Comparison of ENCODE assay signal across 21 cellular contexts in the genomic region with DNA sequence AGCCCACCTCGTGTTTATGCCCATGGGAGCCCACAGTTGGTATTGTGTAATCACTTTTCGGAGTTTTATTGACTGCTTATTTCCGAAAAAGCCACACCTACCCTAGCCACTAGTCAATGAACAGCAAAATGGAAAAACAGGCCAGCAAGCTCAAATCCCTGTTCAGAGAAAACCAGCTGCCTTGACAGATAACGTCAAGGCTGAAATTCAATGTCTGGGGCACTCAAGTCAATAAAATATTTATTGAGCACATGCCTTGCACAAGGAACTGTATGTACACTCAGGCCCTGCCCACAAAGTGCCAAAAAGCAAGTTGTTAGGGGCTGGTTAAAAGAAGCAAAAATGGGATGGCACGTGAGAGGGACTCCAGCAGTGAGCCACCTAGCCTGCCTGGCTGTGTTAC. TPM values are rescaled to one million over a fixed set of nuclear protein-coding genes. Genes with fewer than 3 reads are reported as not detected.
A peak's percentile ranks its signal among the peaks of the same experiment; 100 is the strongest.
DNase-seq lines count a peak whose midpoint lies in the region; ATAC-seq and TF ChIP-seq lines count a peak whose summit lies in the region.
"Had no signal": no experiment of that assay in that cellular context is flagged by ENCODE, and none has a peak within 500 bp of the region (broad histone marks: within the 10 kb centered on the region; RNA-seq: fewer than 3 reads in every experiment).

No MANE protein-coding gene starts in this region.

- intact Hi-C loops in A673 (cut with micrococcal nuclease; ENCODE audit: unreplicated experiment) (no loop called here), left colon (cut with DNase I, micrococcal nuclease) (no loop called here)

- H3K9me3 Mint-ChIP-seq in osteocyte (ENCODE audit: unreplicated experiment): no peaks in the 10 kb centered on the region
- no peaks in the 10 kb centered on the region for H3K9me3 Mint-ChIP-seq in stimulated activated effector memory CD8-positive, alpha-beta T cell treated with anti-CD3 and anti-CD28 coated beads, Interleukin-12 subunit alpha, Interleukin-12 subunit beta, amount 100 ng/mL, for 72 hours
- H3K9me3 Mint-ChIP-seq: CD8-positive, alpha-beta memory T cell had no signal

- peaks cover 5% of the 10 kb centered on the region for H3K36me3 ChIP-seq in A673 (ENCODE audit: insufficient read depth, low read length, poor library complexity, severe bottlenecking)
- H3K36me3 ChIP-seq in SK-N-SH (replicated peaks in 1 of 2; ENCODE audit: control insufficient read depth in 1 of 2, insufficient read depth in 2 of 2, low read length in 1 of 2): no peaks in the 10 kb centered on the region

- peaks cover 10% of the 10 kb centered on the region for H3F3A ChIP-seq in SK-N-SH (replicated peaks; ENCODE audit: insufficient read depth)

- H3K9me2 ChIP-seq in SK-N-SH: no peaks in the 10 kb centered on the region

- CTCF ChIA-PET in A673 (lab: Charles Lee) (no interaction called here), SK-N-SH (lab: Yijun Ruan, JAX) (interaction anchor here (1.1 to 2.0 kb wide), 2 partner anchors 73 to 258 kb away, joined by 3 to 8 read pairs; no protein-coding TSS in a partner anchor)

- H3K4me3 ChIP-seq in A673 (ENCODE audit: low read depth, low read length, poor library complexity, severe bottlenecking): no peak overlapping the region
- H3K4me3 ChIP-seq in SK-N-SH (ENCODE audit: low read depth in 2 of 2, low read length in 1 of 2): no peak overlapping the region
- H3K4me3 ChIP-seq: BLaER1, PC-9 had no signal

- no peak overlapping the region for H3K9ac ChIP-seq in SK-N-SH
- H3K9ac ChIP-seq: BLaER1 had no signal

- no peaks in the 10 kb centered on the region; the same call in 1 of the 2 replicates for H3K79me2 ChIP-seq in SK-N-SH (ENCODE audit: insufficient read depth)

- no peak overlapping the region for H3K4me3 Mint-ChIP-seq in osteocyte (ENCODE audit: unreplicated experiment)
- no peak overlapping the region for H3K4me3 Mint-ChIP-seq in stimulated activated effector memory CD8-positive, alpha-beta T cell treated with anti-CD3 and anti-CD28 coated beads, Interleukin-12 subunit alpha, Interleukin-12 subunit beta, amount 100 ng/mL, for 72 hours

- H3K27ac Mint-ChIP-seq in osteocyte (ENCODE audit: unreplicated experiment): peak overlapping the region; percentile 84
- H3K27ac Mint-ChIP-seq in stimulated activated effector memory CD8-positive, alpha-beta T cell treated with anti-CD3 and anti-CD28 coated beads, Interleukin-12 subunit alpha, Interleukin-12 subunit beta, amount 100 ng/mL, for 72 hours: no peak overlapping the region
- H3K27ac Mint-ChIP-seq: CD8-positive, alpha-beta memory T cell had no signal

- H2AFZ ChIP-seq in SK-N-SH (ENCODE audit: low read depth): no peak overlapping the region
- H2AFZ ChIP-seq: PC-9 had no signal

- TF ChIP-seq CTCF in A673 (conservative IDR thresholded peaks at IDR 0.05; ENCODE audit: low read depth, low read length): no peak
- no peak for TF ChIP-seq CTCF in VCaP (conservative IDR thresholded peaks at IDR 0.05)
- no peak for TF ChIP-seq CTCF in osteocyte (IDR thresholded peaks at IDR 0.05)
- no peak for TF ChIP-seq CTCF in SK-N-SH (IDR thresholded peaks at IDR 0.05)

- POLR2A ChIA-PET in A673 (lab: Charles Lee; ENCODE audit: low non-redundant PET): no interaction called here
- POLR2A ChIA-PET in SK-N-SH (lab: Yijun Ruan, JAX): no interaction called here

- TF ChIP-seq RAD21 in SK-N-SH (IDR thresholded peaks at IDR 0.05; ENCODE audit: low read length): no peak

- BruUV-seq in A673 (replicated peaks; lab: Mats Ljungman, UMichigan): no TSS peak

- peaks cover 36% of the 10 kb centered on the region for H3K4me1 ChIP-seq in A673 (ENCODE audit: insufficient read depth, low read length, poor library complexity, severe bottlenecking)
- peaks cover 11 to 52% of the 10 kb centered on the region in 2 experiments for H3K4me1 ChIP-seq in SK-N-SH (ENCODE audit: control insufficient read depth in 1 of 2, insufficient read depth in 2 of 2, low read depth in 1 of 2, low read length in 1 of 2)

- H3K4me2 ChIP-seq in SK-N-SH: no peak overlapping the region
- H3K4me2 ChIP-seq: BLaER1, PC-9 had no signal

- 79% methylated on average over 5 of the region's 5 CpGs for WGBS in SK-N-SH (ENCODE audit: low lambda C conversion rate)

- no peaks in the 10 kb centered on the region for H4K20me1 ChIP-seq in SK-N-SH (ENCODE audit: insufficient read depth)
- H4K20me1 ChIP-seq: BLaER1 had no signal

- peaks cover 56% of the 10 kb centered on the region for H3K4me1 Mint-ChIP-seq in osteocyte (ENCODE audit: unreplicated experiment)
- H3K4me1 Mint-ChIP-seq in stimulated activated effector memory CD8-positive, alpha-beta T cell treated with anti-CD3 and anti-CD28 coated beads, Interleukin-12 subunit alpha, Interleukin-12 subunit beta, amount 100 ng/mL, for 72 hours: peaks cover 19% of the 10 kb centered on the region

- no peaks in the 10 kb centered on the region for H3K9me3 ChIP-seq in A673 (ENCODE audit: low read depth, low read length, poor library complexity, severe bottlenecking)
- H3K9me3 ChIP-seq in SK-N-SH: no peaks in the 10 kb centered on the region
- H3K9me3 ChIP-seq: BLaER1 had no signal

- peak; percentile 2 for ATAC-seq in left colon
- ATAC-seq in stimulated activated effector memory CD8-positive, alpha-beta T cell treated with anti-CD3 and anti-CD28 coated beads, Interleukin-12 subunit alpha, Interleukin-12 subunit beta, amount 100 ng/mL, for 72 hours: no peak

- TF ChIP-seq EP300 in SK-N-SH (IDR thresholded peaks at IDR 0.05; ENCODE audit: borderline replicate concordance in 1 of 2, low read depth in 1 of 2, low read length in 1 of 2): no peak

- DNase-seq in A673 (ENCODE audit: low spot score) (no peak), left colon (no peak), osteocyte (ENCODE audit: extremely low spot score, unreplicated experiment) (no peak), NAMALWA (ENCODE audit: low spot score) (no peak), SK-N-SH (no peak)
- DNase-seq in stimulated activated effector memory CD8-positive, alpha-beta T cell treated with anti-CD3 and anti-CD28 coated beads, Interleukin-12 subunit alpha, Interleukin-12 subunit beta, amount 100 ng/mL, for 72 hours (ENCODE audit: low spot score in 2 of 2): no peak
- no peak for DNase-seq in activated CD4-positive, alpha-beta T cell treated with anti-CD3 and anti-CD28 coated beads for 1 hour
- DNase-seq: 8988T; CD8-positive, alpha-beta memory T cell; DMS79 treated with DMSO at 0.1 percent for 48 hours; H7; KG1; NCI-H1048; NCI-H146; NCI-H2081; NCI-H524; PC-9 had no signal

- no peaks in the 10 kb centered on the region for H3K27me3 Mint-ChIP-seq in osteocyte (ENCODE audit: unreplicated experiment)
- H3K27me3 Mint-ChIP-seq: CD8-positive, alpha-beta memory T cell had no signal

- H3K27me3 ChIP-seq in A673 (replicated peaks; ENCODE audit: insufficient read depth, low read depth, low read length, poor library complexity) (no peaks in the 10 kb centered on the region), SK-N-SH (ENCODE audit: insufficient read depth) (no peaks in the 10 kb centered on the region)
- H3K27me3 ChIP-seq: BLaER1 had no signal

- H3K36me3 Mint-ChIP-seq in osteocyte (ENCODE audit: unreplicated experiment): peaks cover 4% of the 10 kb centered on the region
- H3K36me3 Mint-ChIP-seq in stimulated activated effector memory CD8-positive, alpha-beta T cell treated with anti-CD3 and anti-CD28 coated beads, Interleukin-12 subunit alpha, Interleukin-12 subunit beta, amount 100 ng/mL, for 72 hours: no peaks in the 10 kb centered on the region

- H3K27ac ChIP-seq in A673 (ENCODE audit: low read depth, low read length, poor library complexity, severe bottlenecking) (peak overlapping the region; percentile 5), VCaP (peak overlapping the region; percentile 51), SK-N-SH (ENCODE audit: low read depth in 2 of 2, low read length in 1 of 2) (peak overlapping the region in 1 of 2 experiments; percentile 75; a peak in 2 of 4 replicates)
- H3K27ac ChIP-seq: BLaER1, PC-9 had no signal

TF ChIP-seq in SK-N-SH, 30 proteins besides CTCF, POLR2A, EP300 and RAD21:
- TF ChIP-seq NRF1 (IDR thresholded peaks at IDR 0.05; ENCODE audit: low read depth, low read length): no peak
- no peak for TF ChIP-seq EZH2phosphoT487 (IDR thresholded peaks at IDR 0.05; ENCODE audit: borderline replicate concordance, low read depth)
- TF ChIP-seq, protein P1, sequence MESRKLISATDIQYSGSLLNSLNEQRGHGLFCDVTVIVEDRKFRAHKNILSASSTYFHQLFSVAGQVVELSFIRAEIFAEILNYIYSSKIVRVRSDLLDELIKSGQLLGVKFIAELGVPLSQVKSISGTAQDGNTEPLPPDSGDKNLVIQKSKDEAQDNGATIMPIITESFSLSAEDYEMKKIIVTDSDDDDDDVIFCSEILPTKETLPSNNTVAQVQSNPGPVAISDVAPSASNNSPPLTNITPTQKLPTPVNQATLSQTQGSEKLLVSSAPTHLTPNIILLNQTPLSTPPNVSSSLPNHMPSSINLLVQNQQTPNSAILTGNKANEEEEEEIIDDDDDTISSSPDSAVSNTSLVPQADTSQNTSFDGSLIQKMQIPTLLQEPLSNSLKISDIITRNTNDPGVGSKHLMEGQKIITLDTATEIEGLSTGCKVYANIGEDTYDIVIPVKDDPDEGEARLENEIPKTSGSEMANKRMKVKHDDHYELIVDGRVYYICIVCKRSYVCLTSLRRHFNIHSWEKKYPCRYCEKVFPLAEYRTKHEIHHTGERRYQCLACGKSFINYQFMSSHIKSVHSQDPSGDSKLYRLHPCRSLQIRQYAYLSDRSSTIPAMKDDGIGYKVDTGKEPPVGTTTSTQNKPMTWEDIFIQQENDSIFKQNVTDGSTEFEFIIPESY (IDR thresholded peaks at IDR 0.05; ENCODE audit: borderline replicate concordance, low read depth): no peak
- no peak for TF ChIP-seq TAF1 (IDR thresholded peaks at IDR 0.05; ENCODE audit: borderline replicate concordance, low read depth, low read length)
- no peak for TF ChIP-seq NFIC (IDR thresholded peaks at IDR 0.05; ENCODE audit: borderline replicate concordance)
- no peak for TF ChIP-seq ELF1 (IDR thresholded peaks at IDR 0.05)
- no peak for TF ChIP-seq FOXJ3 (CRISPR knock-in tag; IDR thresholded peaks at IDR 0.05)
- no peak for TF ChIP-seq RCOR1 (IDR thresholded peaks at IDR 0.05; ENCODE audit: low read length)
- no peak for TF ChIP-seq POLR2AphosphoS5 (IDR thresholded peaks at IDR 0.05; ENCODE audit: low read depth, low read length)
- TF ChIP-seq RXRA (IDR thresholded peaks at IDR 0.05; ENCODE audit: borderline replicate concordance, low read depth): no peak
- no peak for TF ChIP-seq MXI1 (IDR thresholded peaks at IDR 0.05; ENCODE audit: low read depth, low read length)

RNA-seq across cellular contexts. Expression of gene PC, which starts 4.8 kb away (rescaled TPM):
- 39.1 and 44.5 TPM in 2 replicates for total RNA-seq in A673 (2021)
- 10 to 100 TPM; 47.2 to 65.2 TPM for total RNA-seq in left colon
- total RNA-seq in osteocyte: 41.7 and 49.1 TPM in 2 replicates
- 9.7 and 11.8 TPM in 2 replicates for polyA plus RNA-seq in SK-N-SH (2012; rRNA removed)
- polyA plus RNA-seq in SK-N-SH (2012; cell fraction: cytosol; rRNA removed): 4.5 and 6.9 TPM in 2 replicates
- 19.9 and 39.1 TPM in 2 replicates for polyA plus RNA-seq in SK-N-SH (2012; cell fraction: nucleus; rRNA removed)

RNA-seq across cellular contexts. Expression of gene C11orf86, which starts 21.7 kb away (rescaled TPM):
- total RNA-seq in A673 (2021) (not detected in 2 replicates), left colon (10 to 100 TPM; 24.5 to 82.9 TPM), osteocyte (not detected in 2 replicates)
- 0.06 and 0.08 TPM in 2 replicates for polyA plus RNA-seq in SK-N-SH (2012; rRNA removed)
- 0.05 and 0.08 TPM in 2 replicates for polyA plus RNA-seq in SK-N-SH (2012; cell fraction: cytosol; rRNA removed)
- polyA plus RNA-seq in SK-N-SH (2012; cell fraction: nucleus; rRNA removed): 0.04 and 0.21 TPM in 2 replicates
- total RNA-seq: CD8-positive, alpha-beta memory T cell; G401; M059J; PC-9 had no signal
- polyA plus RNA-seq: CD8-positive, alpha-beta memory T cell had no signal

Comparison
In these comparisons a context has a peak if more than half of its experiments do, and no peak if none do; other contexts are left out.
1. RNA of gene C11orf86, which starts 21.7 kb away (total RNA-seq): 24.5 to 82.9 TPM in left colon; not detected in A673 and not detected in osteocyte; every median in the first group is over 10 times any median in the second.